Comparison of ENCODE assay signal across 15 cellular contexts in genomic region chr3:46285931-46286330, GRCh38. TPM values are rescaled to one million over a fixed set of nuclear protein-coding genes. Genes with fewer than 3 reads are reported as not detected.
DNase-seq lines count a peak whose midpoint lies in the region; ATAC-seq, FAIRE-seq and TF ChIP-seq lines count a peak whose summit lies in the region.
"Had no signal": no experiment of that assay in that cellular context is flagged by ENCODE, and none has a peak within 500 bp of the region (broad histone marks: within the 10 kb centered on the region; RNA-seq: fewer than 3 reads in every experiment).

No MANE protein-coding gene starts in this region.

- H3K9me3 ChIP-seq in GM12878 (replicated peaks; ENCODE audit: control insufficient read depth, insufficient read depth, low read length), result no peaks in the 10 kb centered on the region

- SMC1A ChIA-PET in GM12878 (lab: Charles Lee; ENCODE audit: uncharacterized antibody, unreplicated experiment), result interaction anchor here (0.9 to 3.1 kb wide), 6 partner anchors 10 to 84 kb away, joined by 3 to 18 read pairs (median 4); partner anchors contain the start of gene CCR5

- peaks cover 12% of the 10 kb centered on the region for H3K36me3 Mint-ChIP-seq in activated naive CD4-positive, alpha-beta T cell treated with anti-CD3 and anti-CD28 coated beads, Interleukin-2, amount 10 ng/mL, durations not matched to agents 7 days and 5 days
- H3K36me3 Mint-ChIP-seq in T-helper 1 cell treated with Interleukin-12 subunit alpha and Interleukin-12 subunit beta and Interleukin-4 antibody, amounts not matched to agents 30 μg/mL and 1 μg/mL, for 36 hours (ENCODE audit: low read depth), result peaks cover 18% of the 10 kb centered on the region

- no peak for TF ChIP-seq CTCF in GM12878 (IDR thresholded peaks at IDR 0.05 in 2 of 3, conservative IDR thresholded peaks at IDR 0.05 in 1 of 3; ENCODE audit: control insufficient read depth in 2 of 3, extremely low read depth in 1 of 3, insufficient read depth in 1 of 3, low read depth in 3 of 3, low read length in 3 of 3)

- H3K4me1 ChIP-seq in GM12878 (ENCODE audit: control insufficient read depth, insufficient read depth, low read length), result peaks cover 8% of the 10 kb centered on the region

- no peaks in the 10 kb centered on the region for H4K20me1 ChIP-seq in GM12878 (ENCODE audit: control insufficient read depth, insufficient read depth)

- WGBS in GM12878 (ENCODE audit: insufficient coverage, insufficient replicate concordance, low lambda C conversion rate, missing lambda C conversion rate), result 58% methylated on average over 4 of the region's 4 CpGs

- DNase-seq in activated naive CD4-positive, alpha-beta T cell treated with anti-CD3 and anti-CD28 coated beads, Interleukin-2, amount 10 ng/mL, durations not matched to agents 7 days and 5 days, result no peak
- no peak for DNase-seq in activated naive CD4-positive, alpha-beta T cell (lab: John Stamatoyannopoulos, UW)
- DNase-seq in GM12878 (ENCODE audit: low read depth, low spot score), result no peak
- DNase-seq: GF-D8, GOT3, KBM-7, NCI-H1092 treated with DMSO at 0.1 percent for 48 hours, NCI-H1694, NCI-H345 had no signal

- TF ChIP-seq RAD21 in GM12878 (IDR thresholded peaks at IDR 0.05; ENCODE audit: insufficient read depth, low read depth, low read length), result no peak

- BruUV-seq in GM12878 (replicated peaks; lab: Mats Ljungman, UMichigan), result no TSS peak

- no peaks in the 10 kb centered on the region for H3K27me3 Mint-ChIP-seq in activated naive CD4-positive, alpha-beta T cell treated with anti-CD3 and anti-CD28 coated beads, Interleukin-2, amount 10 ng/mL, durations not matched to agents 7 days and 5 days
- H3K27me3 Mint-ChIP-seq in T-helper 1 cell treated with Interleukin-12 subunit alpha and Interleukin-12 subunit beta and Interleukin-4 antibody, amounts not matched to agents 30 μg/mL and 1 μg/mL, for 36 hours (ENCODE audit: low read depth), result peaks cover 9% of the 10 kb centered on the region

- H2AFZ ChIP-seq in GM12878 (ENCODE audit: control insufficient read depth, low read depth, low read length), result no peak overlapping the region

- CTCF ChIA-PET in activated naive CD4-positive, alpha-beta T cell treated with anti-CD3 and anti-CD28 coated beads, Interleukin-2, amount 10 ng/mL, durations not matched to agents 7 days and 5 days (lab: Charles Lee), result interaction anchor here (1.5 to 3.7 kb wide), 4 partner anchors 9 to 92 kb away, joined by 4 to 36 read pairs (median 10); partner anchors contain the start of gene CCR5
- CTCF ChIA-PET in GM12878 (lab: Yijun Ruan, JAX), result interaction anchor here (1.1 to 2.3 kb wide), 5 partner anchors 9 to 82 kb away, joined by 3 to 13 read pairs (median 5); no protein-coding TSS in a partner anchor

- H3K4me2 ChIP-seq in GM12878 (ENCODE audit: control insufficient read depth, insufficient read depth), result no peak overlapping the region

- POLR2A ChIA-PET in GM12878 (lab: Charles Lee), result no interaction called here

- TF ChIP-seq EP300 in GM12878 (IDR thresholded peaks at IDR 0.05; ENCODE audit: borderline replicate concordance in 1 of 2, control insufficient read depth in 1 of 2, low read depth in 2 of 2, low read length in 2 of 2), result no peak

- H3K4me3 ChIP-seq in GM12878, result no peak overlapping the region

- H3K36me3 ChIP-seq in GM12878 (ENCODE audit: control insufficient read depth in 2 of 2, insufficient read depth in 2 of 2, low read length in 1 of 2), result no peaks in the 10 kb centered on the region

- intact Hi-C loops in GM12878 (cut with micrococcal nuclease; ENCODE audit: unreplicated experiment), result no loop called here

- H3K27me3 ChIP-seq in GM12878 (replicated peaks in 1 of 2; ENCODE audit: control insufficient read depth in 2 of 2, insufficient read depth in 2 of 2, low read length in 1 of 2), result no peaks in the 10 kb centered on the region

- H3K9me3 Mint-ChIP-seq in activated naive CD4-positive, alpha-beta T cell treated with anti-CD3 and anti-CD28 coated beads, Interleukin-2, amount 10 ng/mL, durations not matched to agents 7 days and 5 days, result peaks cover 5% of the 10 kb centered on the region
- H3K9me3 Mint-ChIP-seq in T-helper 1 cell treated with Interleukin-12 subunit alpha and Interleukin-12 subunit beta and Interleukin-4 antibody, amounts not matched to agents 30 μg/mL and 1 μg/mL, for 36 hours, result peaks cover 7% of the 10 kb centered on the region

- peaks cover 78% of the 10 kb centered on the region for H3K4me1 Mint-ChIP-seq in activated naive CD4-positive, alpha-beta T cell treated with anti-CD3 and anti-CD28 coated beads, Interleukin-2, amount 10 ng/mL, durations not matched to agents 7 days and 5 days
- peaks cover 69% of the 10 kb centered on the region for H3K4me1 Mint-ChIP-seq in T-helper 1 cell treated with Interleukin-12 subunit alpha and Interleukin-12 subunit beta and Interleukin-4 antibody, amounts not matched to agents 30 μg/mL and 1 μg/mL, for 36 hours (ENCODE audit: low read depth)

- H3K4me3 Mint-ChIP-seq in activated naive CD4-positive, alpha-beta T cell treated with anti-CD3 and anti-CD28 coated beads, Interleukin-2, amount 10 ng/mL, durations not matched to agents 7 days and 5 days, result no peak overlapping the region
- H3K4me3 Mint-ChIP-seq in T-helper 1 cell treated with Interleukin-12 subunit alpha and Interleukin-12 subunit beta and Interleukin-4 antibody, amounts not matched to agents 30 μg/mL and 1 μg/mL, for 36 hours, result no peak overlapping the region

- H3K27ac ChIP-seq in GM12878 (ENCODE audit: control insufficient read depth, insufficient read depth), result no peak overlapping the region

- no peak overlapping the region for H3K9ac ChIP-seq in GM12878 (ENCODE audit: control insufficient read depth, insufficient read depth, low read length)

- H3K79me2 ChIP-seq in GM12878 (ENCODE audit: control insufficient read depth, insufficient read depth, low read length), result no peaks in the 10 kb centered on the region

- in situ Hi-C loops in GM12878 (cut with MboI), result no loop called here

- FAIRE-seq in GM12878 (lab: Jason Lieb, UNC), result peak; percentile 7

- no peak for TF ChIP-seq POLR2A in GM12878 (IDR thresholded peaks at IDR 0.05; ENCODE audit: low read depth, low read length)

- H3K27ac Mint-ChIP-seq in activated naive CD4-positive, alpha-beta T cell treated with anti-CD3 and anti-CD28 coated beads, Interleukin-2, amount 10 ng/mL, durations not matched to agents 7 days and 5 days, result peak overlapping the region; percentile 93
- peak overlapping the region; percentile 82 for H3K27ac Mint-ChIP-seq in T-helper 1 cell treated with Interleukin-12 subunit alpha and Interleukin-12 subunit beta and Interleukin-4 antibody, amounts not matched to agents 30 μg/mL and 1 μg/mL, for 36 hours

- RAD21 ChIA-PET in GM12878 (lab: Charles Lee; ENCODE audit: unreplicated experiment), result no interaction called here

- ATAC-seq in GM12878, result no peak
- ATAC-seq in HG02763 (IDR thresholded peaks at IDR 0.05; ENCODE audit: unreplicated experiment), result no peak
- ATAC-seq in GM21723 (IDR thresholded peaks at IDR 0.05; ENCODE audit: unreplicated experiment), result no peak
- ATAC-seq in HG02840 (IDR thresholded peaks at IDR 0.05; ENCODE audit: low FRiP score, unreplicated experiment), result no peak
- ATAC-seq: Panc1 had no signal

TF ChIP-seq in GM12878, 131 proteins besides CTCF, POLR2A, EP300 and RAD21 (continues in another document):
- TF ChIP-seq BCL11A (IDR thresholded peaks at IDR 0.05; ENCODE audit: low read depth, low read length) (no peak), FOXK2 (IDR thresholded peaks at IDR 0.05) (no peak), JUNB (IDR thresholded peaks at IDR 0.05) (no peak), MEF2B (IDR thresholded peaks at IDR 0.05; ENCODE audit: partially characterized antibody, poor library complexity, severe bottlenecking) (no peak), ETV6 (conservative IDR thresholded peaks at IDR 0.05 in 1 of 2, IDR thresholded peaks at IDR 0.05 in 1 of 2; ENCODE audit: borderline replicate concordance in 1 of 2, low read depth in 1 of 2) (no peak), EED (IDR thresholded peaks at IDR 0.05; ENCODE audit: low read depth) (no peak), SRF (IDR thresholded peaks at IDR 0.05; ENCODE audit: low read depth in 2 of 2, low read length in 2 of 2) (no peak)

RNA-seq across cellular contexts. Expression of gene CCR3, which starts 43.7 kb away (rescaled TPM):
- total RNA-seq in GM12878 (2013; cell fraction: nucleolus; rRNA removed), result 0.42 and 0.54 TPM in 2 replicates
- total RNA-seq in GM12878 (2014; rRNA removed) (0.23 and 0.65 TPM in 2 replicates), GM12878 (2014; rRNA removed; fragmentation: Illumina TruSeq; extraction: Trizol) (0.27 and 0.60 TPM in 2 replicates), GM12878 (2021) (0.41 and 0.66 TPM in 2 replicates)
- polyA plus RNA-seq in GM12878 (2011; ENCODE audit: low read depth), result not detected
- polyA plus RNA-seq in GM12878 (2011; rRNA removed) (not detected in 2 replicates), GM12878 (2014; fragmentation: Illumina TruSeq; extraction: Trizol) (0.65 and 0.78 TPM in 2 replicates), GM12878 (2014; fragmentation: Nextera tagmentation; extraction: Ambion mirVana) (under 1 TPM; 0.53 TPM), GM12878 (2014; rRNA removed) (0.58 TPM in 2 replicates), GM12878 (2016; fragmentation: Nextera tagmentation; extraction: Ambion mirVana) (under 1 TPM; 0.13 to 0.20 TPM)
- 0.05 and 0.06 TPM in 2 replicates for polyA plus RNA-seq in GM12878 (2011; cell fraction: cytosol; rRNA removed)
- polyA plus RNA-seq in GM12878 (2011; cell fraction: nucleus; rRNA removed), result not detected in 2 replicates
- 0.19 and 0.27 TPM in 2 replicates for polyA plus RNA-seq in GM12878 (2012)
- not detected in 2 replicates for polyA minus RNA-seq in GM12878 (2011; rRNA and poly(A)+ RNA removed)
- polyA minus RNA-seq in GM12878 (2011; cell fraction: cytosol; rRNA and poly(A)+ RNA removed), result not detected in 2 replicates
- not detected in 2 replicates for polyA minus RNA-seq in GM12878 (2011; cell fraction: nucleus; rRNA and poly(A)+ RNA removed)
- total RNA-seq: Right ventricle myocardium inferior had no signal
